ENCODE assay signal across 15 cellular contexts in the genomic region with DNA sequence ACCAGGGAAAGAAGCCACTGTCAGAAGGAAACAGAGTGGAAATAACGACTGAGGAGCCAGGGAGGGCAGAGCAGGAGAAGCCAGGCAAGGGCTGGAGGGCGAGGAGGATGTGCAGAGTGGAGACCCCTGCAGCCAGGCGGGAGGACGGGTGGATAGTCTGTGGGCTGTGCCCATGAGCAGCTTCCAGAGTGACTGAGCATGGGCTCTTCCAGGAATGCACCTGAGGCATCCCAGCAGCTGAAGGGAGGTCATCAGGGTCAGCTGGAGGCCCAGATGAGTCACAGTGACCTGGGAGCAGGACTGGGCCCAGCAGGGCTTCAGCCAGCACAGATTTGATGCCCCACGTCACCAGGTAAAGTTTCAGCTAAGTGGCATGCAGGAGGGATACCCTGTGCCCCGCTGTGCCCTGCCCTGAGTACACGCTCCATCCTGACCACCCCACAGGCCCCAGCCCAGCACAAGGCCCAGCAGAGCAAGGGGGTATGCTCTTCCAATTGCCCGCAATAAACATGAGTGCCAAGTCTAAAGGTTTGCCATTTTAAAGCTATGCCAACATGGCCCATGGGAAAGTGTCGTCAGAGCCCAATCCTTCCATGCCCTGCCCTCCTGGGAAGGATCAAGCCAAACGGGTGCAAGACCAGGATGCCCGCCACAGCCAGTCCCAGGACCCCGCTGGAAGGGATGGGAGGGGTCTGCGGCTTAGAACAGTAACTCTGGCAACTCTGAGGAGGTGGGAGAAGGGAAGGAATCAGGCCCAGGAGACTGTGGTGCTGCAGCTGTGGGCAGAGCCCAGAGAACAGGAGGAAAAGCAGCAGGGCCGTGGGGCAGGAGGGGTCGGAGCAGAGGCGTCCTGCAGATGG.
DNase-seq lines count a peak whose midpoint lies in the region; ATAC-seq and TF ChIP-seq lines count a peak whose summit lies in the region.
"Had no signal": no experiment of that assay in that cellular context is flagged by ENCODE, and none has a peak within 500 bp of the region (broad histone marks: within the 10 kb centered on the region; RNA-seq: fewer than 3 reads in every experiment).

No MANE protein-coding gene starts in this region.

- no peak overlapping the region for H2AFZ ChIP-seq in neuronal stem cell (ENCODE audit: low read length)

- H3K27ac ChIP-seq in left ventricle myocardium inferior (replicated peaks), result no peak overlapping the region
- no peak overlapping the region for H3K27ac ChIP-seq in neuronal stem cell (replicated peaks; ENCODE audit: low read length)
- H3K27ac ChIP-seq: C4-2B had no signal

- H3K4me2 ChIP-seq in neuronal stem cell (ENCODE audit: insufficient read depth, low read length, poor library complexity, severe bottlenecking), result no peak overlapping the region

- H3K23ac ChIP-seq in neuronal stem cell (ENCODE audit: low read depth, low read length, poor library complexity), result no peak overlapping the region

- TF ChIP-seq CTCF in left ventricle myocardium inferior (IDR thresholded peaks at IDR 0.05; ENCODE audit: borderline replicate concordance) (no peak), glutamatergic neuron (IDR thresholded peaks at IDR 0.05; ENCODE audit: partially characterized antibody, unreplicated experiment) (no peak)

- no peak overlapping the region for H3K4ac ChIP-seq in neuronal stem cell (ENCODE audit: low read length)

- H3K27me3 Mint-ChIP-seq in glutamatergic neuron (ENCODE audit: unreplicated experiment), result peaks cover 6% of the 10 kb centered on the region
- peaks cover 16% of the 10 kb centered on the region for H3K27me3 Mint-ChIP-seq in activated T-cell treated with anti-CD3 and anti-CD28 coated beads, Interleukin-2, amount 50 U/mL, for 72 hours (ENCODE audit: low read depth)

- no CpG with 5 or more reads among the region's 16 CpGs for WGBS in neuronal stem cell (ENCODE audit: extremely low coverage in 2 of 2, insufficient read length in 2 of 2, insufficient replicate concordance in 1 of 2), 2 donors

- H3K4me1 Mint-ChIP-seq in glutamatergic neuron (ENCODE audit: low read depth, unreplicated experiment), result peaks cover 28% of the 10 kb centered on the region
- no peaks in the 10 kb centered on the region for H3K4me1 Mint-ChIP-seq in activated T-cell treated with anti-CD3 and anti-CD28 coated beads, Interleukin-2, amount 50 U/mL, for 72 hours (ENCODE audit: low read depth)

- intact Hi-C loops in Right ventricle myocardium superior (cut with DNase I), result no loop called here
- intact Hi-C loops in left ventricle myocardium inferior (cut with micrococcal nuclease), result no loop called here

- peaks cover 4% of the 10 kb centered on the region for H3K79me1 ChIP-seq in neuronal stem cell (ENCODE audit: low read depth, low read length)

- H3K9ac ChIP-seq in neuronal stem cell (ENCODE audit: low read depth, low read length, poor library complexity), result no peak overlapping the region

- H2BK12ac ChIP-seq in neuronal stem cell (ENCODE audit: low read length), result no peak overlapping the region

- H3K9me3 ChIP-seq in left ventricle myocardium inferior (replicated peaks) (no peaks in the 10 kb centered on the region), neuronal stem cell (replicated peaks in 1 of 2; ENCODE audit: control insufficient read depth in 2 of 2, insufficient read depth in 1 of 2, low read depth in 1 of 2, low read length in 2 of 2) (no peaks in the 10 kb centered on the region)

- peaks cover 9% of the 10 kb centered on the region for H3K27me3 ChIP-seq in left ventricle myocardium inferior (ENCODE audit: low read depth)
- peaks cover 0 to 2% (median 0%) of the 10 kb centered on the region in 3 experiments for H3K27me3 ChIP-seq in neuronal stem cell (ENCODE audit: control insufficient read depth in 3 of 3, insufficient read depth in 3 of 3, low read depth in 1 of 3, low read length in 3 of 3)

- peaks cover 9% of the 10 kb centered on the region for H3K9me3 Mint-ChIP-seq in glutamatergic neuron (ENCODE audit: unreplicated experiment)
- no peaks in the 10 kb centered on the region for H3K9me3 Mint-ChIP-seq in activated T-cell treated with anti-CD3 and anti-CD28 coated beads, Interleukin-2, amount 50 U/mL, for 72 hours

- no peak overlapping the region for H3K14ac ChIP-seq in neuronal stem cell (ENCODE audit: low read length)

- no peak overlapping the region for H2BK120ac ChIP-seq in neuronal stem cell (ENCODE audit: low read depth, low read length)

- H2AK5ac ChIP-seq in neuronal stem cell (ENCODE audit: low read depth, low read length), result peak overlapping the region; percentile 51

- no peak overlapping the region for H3K4me3 ChIP-seq in left ventricle myocardium inferior
- H3K4me3 ChIP-seq in neuronal stem cell (ENCODE audit: low read length in 2 of 2), result no peak overlapping the region

- peak overlapping the region; percentile 19 for H3K18ac ChIP-seq in neuronal stem cell (ENCODE audit: low read length)

- no peak for ATAC-seq in Right ventricle myocardium superior (ENCODE audit: poor library complexity)
- no peak for ATAC-seq in activated T-cell treated with anti-CD3 and anti-CD28 coated beads, Interleukin-2, amount 50 U/mL, for 72 hours (replicated peaks in 1 of 2)

- H3K36me3 Mint-ChIP-seq in glutamatergic neuron (ENCODE audit: unreplicated experiment), result no peaks in the 10 kb centered on the region
- no peaks in the 10 kb centered on the region for H3K36me3 Mint-ChIP-seq in activated T-cell treated with anti-CD3 and anti-CD28 coated beads, Interleukin-2, amount 50 U/mL, for 72 hours (ENCODE audit: insufficient read depth in 2 of 2)

- no peak overlapping the region for H3K27ac Mint-ChIP-seq in glutamatergic neuron (ENCODE audit: unreplicated experiment)
- H3K27ac Mint-ChIP-seq in activated T-cell treated with anti-CD3 and anti-CD28 coated beads, Interleukin-2, amount 50 U/mL, for 72 hours, result no peak overlapping the region

- no peak overlapping the region for H2BK15ac ChIP-seq in neuronal stem cell (ENCODE audit: low read length)

- H3K36me3 ChIP-seq in left ventricle myocardium inferior (no peaks in the 10 kb centered on the region), neuronal stem cell (replicated peaks in 1 of 2; ENCODE audit: control insufficient read depth in 2 of 2, insufficient read depth in 2 of 2, low read length in 2 of 2) (no peaks in the 10 kb centered on the region)

- H3K4me1 ChIP-seq in left ventricle myocardium inferior (peaks cover 22% of the 10 kb centered on the region), neuronal stem cell (ENCODE audit: control insufficient read depth in 2 of 2, insufficient read depth in 1 of 2, low read depth in 1 of 2, low read length in 2 of 2) (peaks cover 0 to 5% of the 10 kb centered on the region in 2 donors)

- peak overlapping the region; percentile 74 for H4K8ac ChIP-seq in neuronal stem cell (ENCODE audit: low read depth, low read length)

- peak overlapping the region; percentile 37 for H3K4me3 Mint-ChIP-seq in glutamatergic neuron (ENCODE audit: unreplicated experiment)
- no peak overlapping the region for H3K4me3 Mint-ChIP-seq in activated T-cell treated with anti-CD3 and anti-CD28 coated beads, Interleukin-2, amount 50 U/mL, for 72 hours

- no peak overlapping the region for H2BK5ac ChIP-seq in neuronal stem cell (ENCODE audit: low read length)

- DNase-seq in Right ventricle myocardium superior (peak; percentile 21), left ventricle myocardium inferior (no peak), glutamatergic neuron (no peak), neuronal stem cell (ENCODE audit: low spot score) (no peak), NCI-H2171 treated with DMSO at 0.1 percent for 48 hours (lab: John Stamatoyannopoulos, UW) (no peak), NCI-H128 (lab: John Stamatoyannopoulos, UW; ENCODE audit: unreplicated experiment) (no peak), HUDEP-2 (lab: John Stamatoyannopoulos, UW; ENCODE audit: unreplicated experiment in 76 of 76) (no peak)
- DNase-seq in activated T-cell treated with anti-CD3 and anti-CD28 coated beads, Interleukin-2, amount 50 U/mL, for 72 hours, result no peak
- DNase-seq: HCEC 1CT; NCI-H146; NCI-H2081 treated with DMSO at 0.1 percent for 48 hours; NCI-H226; NCI-H526 treated with DMSO at 0.1 percent for 48 hours; NK-92 treated with Interleukin-12 subunit alpha and Interleukin-12 subunit beta, amount 100 ng/mL, for 24 hours had no signal

- no peak overlapping the region for H4K91ac ChIP-seq in neuronal stem cell (ENCODE audit: low read depth, low read length, poor library complexity)
